ENCODE assay signal across 9 cellular contexts in genomic region chr11:65491163-65491465, GRCh38. TPM values are rescaled to one million over a fixed set of nuclear protein-coding genes. Genes with fewer than 3 reads are reported as not detected.
DNase-seq lines count a peak whose midpoint lies in the region; ATAC-seq and TF ChIP-seq lines count a peak whose summit lies in the region.
"Had no signal": no experiment of that assay in that cellular context is flagged by ENCODE, and none has a peak within 500 bp of the region (broad histone marks: within the 10 kb centered on the region; RNA-seq: fewer than 3 reads in every experiment).

No MANE protein-coding gene starts in this region.

- ATAC-seq in WTC11 (no peak), right cardiac atrium (peak in 1 of 2 donors; percentile 0), GM21737 (IDR thresholded peaks at IDR 0.05; ENCODE audit: unreplicated experiment) (no peak), HG03095 (IDR thresholded peaks at IDR 0.05; ENCODE audit: unreplicated experiment) (no peak)

- H3K9me3 ChIP-seq in right cardiac atrium (ENCODE audit: control insufficient read depth, low read length) (no peaks in the 10 kb centered on the region), skeletal muscle satellite cell (replicated peaks; ENCODE audit: low read length) (no peaks in the 10 kb centered on the region)

- H3K36me3 ChIP-seq in skeletal muscle satellite cell (ENCODE audit: insufficient read depth, low read length) = no peaks in the 10 kb centered on the region

- H3K36me3 Mint-ChIP-seq in WTC11 = no peaks in the 10 kb centered on the region

- H3K27me3 ChIP-seq in right cardiac atrium (ENCODE audit: control insufficient read depth, insufficient read depth) (no peaks in the 10 kb centered on the region), skeletal muscle satellite cell (ENCODE audit: control insufficient read depth, insufficient read depth, low read length) (no peaks in the 10 kb centered on the region)

- DNase-seq in GM12865 (ENCODE audit: low read depth) = no peak
- DNase-seq in WTC11 (ENCODE audit: low spot score) = peak; percentile 10
- peak in 2 of 3 donors; percentile 32 to 64 for DNase-seq in right cardiac atrium
- DNase-seq in activated CD4-positive, alpha-beta T cell treated with anti-CD3 and anti-CD28 coated beads, Interleukin-2, amount 50 U/mL, for 48 hours = no peak
- no peak for DNase-seq in erythroblast (lab: John Stamatoyannopoulos, UW)
- DNase-seq: stimulated activated CD8-positive, alpha-beta memory T cell treated with anti-CD3 and anti-CD28 coated beads, Interleukin-4, amount 100 ng/mL, for 48 hours had no signal

- peaks cover 4% of the 10 kb centered on the region for H3K27me3 Mint-ChIP-seq in WTC11 (ENCODE audit: low read depth)

- peaks cover 87% of the 10 kb centered on the region for H3K4me1 Mint-ChIP-seq in WTC11

- H3K4me1 ChIP-seq in right cardiac atrium (ENCODE audit: control insufficient read depth, insufficient read depth, low read length) (peaks cover 55% of the 10 kb centered on the region), skeletal muscle satellite cell (ENCODE audit: control insufficient read depth, insufficient read depth, low read length) (peaks cover 89% of the 10 kb centered on the region)

- TF ChIP-seq POLR2A in erythroblast (IDR thresholded peaks at IDR 0.05; ENCODE audit: low read length) = no peak

- no peak overlapping the region for H3K4me3 Mint-ChIP-seq in WTC11

- peak overlapping the region; percentile 65 for H3K4me3 ChIP-seq in GM12865 (ENCODE audit: low read depth, low read length)
- H3K4me3 ChIP-seq in right cardiac atrium (ENCODE audit: low read length) = no peak overlapping the region
- peak overlapping the region; percentile 43 for H3K4me3 ChIP-seq in skeletal muscle satellite cell (ENCODE audit: low read length)

- 0 out of 2 replicates have a peak overlapping the region, but pooled peaks have one; percentile 32 for H3K27ac Mint-ChIP-seq in WTC11

- POLR2A ChIA-PET in WTC11 (lab: Charles Lee) = interaction anchor here (1.4 to 11.6 kb wide), 4 partner anchors 8 to 71 kb away, joined by 3 to 502 read pairs (median 142); partner anchors contain the start of gene MALAT1

- no peaks in the 10 kb centered on the region for H3K9me3 Mint-ChIP-seq in WTC11

- TF ChIP-seq CTCF in GM12865 (IDR thresholded peaks at IDR 0.05; ENCODE audit: insufficient read depth, low read depth, low read length, missing control alignments) (no peak), WTC11 (IDR thresholded peaks at IDR 0.05) (no peak)

- intact Hi-C loops in right cardiac atrium (cut with DNase I) = no loop called here

- H3K4me2 ChIP-seq in skeletal muscle satellite cell (ENCODE audit: low read length) = peak overlapping the region; percentile 73

- 50% methylated on average over 3 of the region's 3 CpGs for WGBS in right cardiac atrium

- CTCF ChIA-PET in WTC11 (lab: Charles Lee) = interaction anchor here (1.0 to 8.9 kb wide), 5 partner anchors 12 to 325 kb away, joined by 3 to 129 read pairs (median 7); no protein-coding TSS in a partner anchor

- peak overlapping the region; percentile 90 for H3K27ac ChIP-seq in right cardiac atrium (ENCODE audit: low read length)

- peak overlapping the region; percentile 88 for H3K9ac ChIP-seq in skeletal muscle satellite cell (ENCODE audit: low read depth, low read length)

TF ChIP-seq in WTC11, 78 proteins besides CTCF, POLR2A, EP300 and RAD21:
- TF ChIP-seq ZNF671 (CRISPR knock-in tag; IDR thresholded peaks at IDR 0.05) = no peak
- TF ChIP-seq FOXP4 (CRISPR knock-in tag; IDR thresholded peaks at IDR 0.05) = no peak

RNA-seq across cellular contexts. Expression of gene MALAT1, which starts 7.7 kb away (rescaled TPM):
- total RNA-seq in WTC11 (2021) (1,830 to 2,350 TPM (median 2,261 TPM) in 3 replicates), right cardiac atrium (1,000 to 10,000 TPM; 3,773 to 5,353 (median 5,000) TPM)
- 1,948 TPM for polyA plus RNA-seq in right cardiac atrium
- total RNA-seq in skeletal muscle satellite cell (2012; rRNA removed) = 6,738 and 7,377 TPM in 2 replicates

RNA-seq across cellular contexts. Expression of gene SCYL1, which starts 33.8 kb away (rescaled TPM):
- total RNA-seq in WTC11 (2021) = 69.6 to 76.8 TPM (median 73.0 TPM) in 3 replicates
- total RNA-seq in right cardiac atrium = 10 to 100 TPM; 59.9 to 65.2 (median 62.8) TPM
- polyA plus RNA-seq in right cardiac atrium = 56.6 TPM
- 92.8 and 102 TPM in 2 replicates for total RNA-seq in skeletal muscle satellite cell (2012; rRNA removed)

Comparison
In these comparisons a context has a peak if more than half of its experiments do, and no peak if none do; other contexts are left out.
1. DNase-seq: peak in WTC11 (single experiment) and right cardiac atrium (2 of 3); none in GM12865 (single experiment), activated CD4-positive, alpha-beta T cell treated with anti-CD3 and anti-CD28 coated beads, Interleukin-2, amount 50 U/mL, for 48 hours (0 of 2) and erythroblast (0 of 2).